In genomic region chr15:85475711-85476110, GRCh38 we compare ENCODE assay signal across 19 cellular contexts.
DNase-seq lines count a peak whose midpoint lies in the region; ATAC-seq, FAIRE-seq and TF ChIP-seq lines count a peak whose summit lies in the region.
"Had no signal": no experiment of that assay in that cellular context is flagged by ENCODE, and none has a peak within 500 bp of the region (broad histone marks: within the 10 kb centered on the region; RNA-seq: fewer than 3 reads in every experiment).

No MANE protein-coding gene starts in this region.

- no peaks in the 10 kb centered on the region for H3K27me3 ChIP-seq in left ventricle myocardium inferior (ENCODE audit: low read depth)
- H3K27me3 ChIP-seq: neutrophil, right atrium auricular region had no signal

- H3K9me3 Mint-ChIP-seq in activated T-helper 17 cell treated with anti-CD3 and anti-CD28 coated beads, Interleukin-2, amount 50 U/mL, for 72 hours: no peaks in the 10 kb centered on the region
- H3K9me3 Mint-ChIP-seq: activated CD8-positive, alpha-beta T cell treated with anti-CD3 and anti-CD28 coated beads for 36 hours; activated T-helper 1 cell treated with anti-CD3 and anti-CD28 coated beads, Interleukin-12 subunit alpha, Interleukin-12 subunit beta, Interleukin-2, Interleukin-4 antibody, amounts not matched to agents 30 ng/mL and 10 ng/mL and 1 ng/mL, durations not matched to agents 14 hours and 24 hours and 36 hours; stimulated activated naive CD8-positive, alpha-beta T cell treated with anti-CD3 and anti-CD28 coated beads, Interleukin-15, amount 100 ng/mL, for 72 hours had no signal

- H3K4me3 Mint-ChIP-seq in activated T-helper 17 cell treated with anti-CD3 and anti-CD28 coated beads, Interleukin-2, amount 50 U/mL, for 72 hours: no peak overlapping the region
- H3K4me3 Mint-ChIP-seq: activated CD8-positive, alpha-beta T cell treated with anti-CD3 and anti-CD28 coated beads for 36 hours; activated T-helper 1 cell treated with anti-CD3 and anti-CD28 coated beads, Interleukin-12 subunit alpha, Interleukin-12 subunit beta, Interleukin-2, Interleukin-4 antibody, amounts not matched to agents 30 ng/mL and 10 ng/mL and 1 ng/mL, durations not matched to agents 14 hours and 24 hours and 36 hours; stimulated activated naive CD8-positive, alpha-beta T cell treated with anti-CD3 and anti-CD28 coated beads, Interleukin-15, amount 100 ng/mL, for 72 hours had no signal

- H3K4me1 ChIP-seq in left ventricle myocardium inferior: peaks cover 98% of the 10 kb centered on the region

- H3K36me3 ChIP-seq in left ventricle myocardium inferior: no peaks in the 10 kb centered on the region
- H3K36me3 ChIP-seq: neutrophil, right atrium auricular region had no signal

- TF ChIP-seq CTCF in left ventricle myocardium inferior (IDR thresholded peaks at IDR 0.05; ENCODE audit: borderline replicate concordance): no peak
- TF ChIP-seq CTCF in foreskin fibroblast (IDR thresholded peaks at IDR 0.05; ENCODE audit: low read depth, low read length): no peak

- intact Hi-C loops in left ventricle myocardium inferior (cut with micrococcal nuclease) (no loop called here), Right ventricle myocardium superior (cut with DNase I) (loop anchor here (10.0 kb wide), 1 partner anchor 151 kb away; no protein-coding TSS in a partner anchor)

- H3K27me3 Mint-ChIP-seq in activated T-helper 17 cell treated with anti-CD3 and anti-CD28 coated beads, Interleukin-2, amount 50 U/mL, for 72 hours: no peaks in the 10 kb centered on the region
- H3K27me3 Mint-ChIP-seq: activated CD8-positive, alpha-beta T cell treated with anti-CD3 and anti-CD28 coated beads for 36 hours; stimulated activated naive CD8-positive, alpha-beta T cell treated with anti-CD3 and anti-CD28 coated beads, Interleukin-15, amount 100 ng/mL, for 72 hours had no signal

- ATAC-seq in Right ventricle myocardium superior (ENCODE audit: poor library complexity) (no peak), HG03354 (IDR thresholded peaks at IDR 0.05; ENCODE audit: poor library complexity, severe bottlenecking, unreplicated experiment) (peak; percentile 14)
- no peak for ATAC-seq in activated T-helper 17 cell treated with anti-CD3 and anti-CD28 coated beads, Interleukin-2, amount 50 U/mL, for 72 hours (replicated peaks)
- ATAC-seq: activated CD8-positive, alpha-beta T cell treated with anti-CD3 and anti-CD28 coated beads for 36 hours; stimulated activated naive CD8-positive, alpha-beta T cell treated with anti-CD3 and anti-CD28 coated beads, Interleukin-15, amount 100 ng/mL, for 72 hours had no signal

- no peak for DNase-seq in left ventricle myocardium inferior
- no peak for DNase-seq in Right ventricle myocardium superior
- DNase-seq in urothelium cell line (ENCODE audit: low spot score): no peak
- no peak for DNase-seq in foreskin fibroblast
- no peak for DNase-seq in stimulated activated naive CD4-positive, alpha-beta T cell treated with Interleukin-2 at 50 U/mL for 16 hours (lab: John Stamatoyannopoulos, UW)
- no peak for DNase-seq in activated CD4-positive, alpha-beta T cell treated with anti-CD3 and anti-CD28 coated beads for 48 hours
- DNase-seq: ACHN; activated CD8-positive, alpha-beta T cell treated with anti-CD3 and anti-CD28 coated beads for 36 hours; cerebellar nuclear complex; COR-L47; HCEC 1CT; NCI-H1417 treated with DMSO at 0.1 percent for 48 hours; NCI-H2171; stimulated activated naive CD8-positive, alpha-beta T cell treated with anti-CD3 and anti-CD28 coated beads, Interleukin-15, amount 100 ng/mL, for 72 hours had no signal

- H3K4me1 Mint-ChIP-seq in activated T-helper 17 cell treated with anti-CD3 and anti-CD28 coated beads, Interleukin-2, amount 50 U/mL, for 72 hours: peaks cover 45% of the 10 kb centered on the region

- H3K27ac Mint-ChIP-seq in activated T-helper 17 cell treated with anti-CD3 and anti-CD28 coated beads, Interleukin-2, amount 50 U/mL, for 72 hours: peak overlapping the region; percentile 29
- H3K27ac Mint-ChIP-seq: activated CD8-positive, alpha-beta T cell treated with anti-CD3 and anti-CD28 coated beads for 36 hours; activated T-helper 1 cell treated with anti-CD3 and anti-CD28 coated beads, Interleukin-12 subunit alpha, Interleukin-12 subunit beta, Interleukin-2, Interleukin-4 antibody, amounts not matched to agents 30 ng/mL and 10 ng/mL and 1 ng/mL, durations not matched to agents 14 hours and 24 hours and 36 hours; stimulated activated naive CD8-positive, alpha-beta T cell treated with anti-CD3 and anti-CD28 coated beads, Interleukin-15, amount 100 ng/mL, for 72 hours had no signal

- H3K27ac ChIP-seq in left ventricle myocardium inferior (replicated peaks): peak overlapping the region; percentile 9
- H3K27ac ChIP-seq: neutrophil, right atrium auricular region had no signal

- no peak overlapping the region for H3K4me3 ChIP-seq in left ventricle myocardium inferior
- no peak overlapping the region for H3K4me3 ChIP-seq in foreskin fibroblast (ENCODE audit: low read depth in 1 of 2, low read length in 2 of 2)
- H3K4me3 ChIP-seq: right atrium auricular region had no signal

- H3K36me3 Mint-ChIP-seq in activated T-helper 17 cell treated with anti-CD3 and anti-CD28 coated beads, Interleukin-2, amount 50 U/mL, for 72 hours (ENCODE audit: low read depth): no peaks in the 10 kb centered on the region

- peak; percentile 30 for FAIRE-seq in urothelium cell line (lab: Jason Lieb, UNC)

- H3K9me3 ChIP-seq in left ventricle myocardium inferior (replicated peaks): no peaks in the 10 kb centered on the region
- H3K9me3 ChIP-seq: neutrophil, right atrium auricular region had no signal
